Comparison of ENCODE assay signal across 1 cellular context in the genomic region with DNA sequence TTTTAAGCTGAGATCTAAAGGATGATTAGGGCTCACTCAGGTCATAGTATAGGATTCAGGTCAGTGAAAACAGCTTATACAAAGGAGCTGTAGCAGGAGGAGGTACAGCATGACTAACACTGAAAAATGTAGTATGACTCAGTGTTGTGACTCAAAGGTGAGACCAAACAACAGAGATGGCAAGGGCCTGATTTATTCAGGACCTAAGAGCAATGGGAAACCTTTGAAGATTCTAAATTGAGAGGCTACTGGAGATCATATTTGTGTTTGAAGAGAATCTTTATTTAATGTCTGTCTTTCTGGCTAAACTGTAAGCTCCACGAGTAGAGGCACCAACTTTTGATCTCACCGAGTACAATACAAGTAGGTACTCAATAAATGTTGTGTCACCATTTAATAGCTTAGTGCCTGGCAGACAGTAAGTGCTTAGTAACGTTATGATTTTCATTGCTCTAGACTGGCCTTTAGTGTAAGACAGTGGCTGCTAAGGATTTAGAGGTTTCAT.
TF ChIP-seq lines count a peak whose summit lies in the region.

No MANE protein-coding gene starts in this region.

TF ChIP-seq in HepG2, 621 proteins besides CTCF, POLR2A, EP300 and RAD21 (continued from another document and continues in another):
- TF ChIP-seq, protein P1, sequence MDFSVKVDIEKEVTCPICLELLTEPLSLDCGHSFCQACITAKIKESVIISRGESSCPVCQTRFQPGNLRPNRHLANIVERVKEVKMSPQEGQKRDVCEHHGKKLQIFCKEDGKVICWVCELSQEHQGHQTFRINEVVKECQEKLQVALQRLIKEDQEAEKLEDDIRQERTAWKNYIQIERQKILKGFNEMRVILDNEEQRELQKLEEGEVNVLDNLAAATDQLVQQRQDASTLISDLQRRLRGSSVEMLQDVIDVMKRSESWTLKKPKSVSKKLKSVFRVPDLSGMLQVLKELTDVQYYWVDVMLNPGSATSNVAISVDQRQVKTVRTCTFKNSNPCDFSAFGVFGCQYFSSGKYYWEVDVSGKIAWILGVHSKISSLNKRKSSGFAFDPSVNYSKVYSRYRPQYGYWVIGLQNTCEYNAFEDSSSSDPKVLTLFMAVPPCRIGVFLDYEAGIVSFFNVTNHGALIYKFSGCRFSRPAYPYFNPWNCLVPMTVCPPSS (IDR thresholded peaks at IDR 0.05), result no peak
- TF ChIP-seq MAFF (IDR thresholded peaks at IDR 0.05; ENCODE audit: low read depth, low read length) (peak; percentile 20; the same call in 1 of the 2 replicates), TCF12 (IDR thresholded peaks at IDR 0.05) (no peak), TCF12 (CRISPR knock-in tag; IDR thresholded peaks at IDR 0.05) (0 out of 2 replicates have a peak, but pooled peaks have one; percentile 47), TEAD3 (CRISPR knock-in tag; optimal IDR thresholded peaks at IDR 0.05; ENCODE audit: borderline replicate concordance) (peak; percentile 93), MTF2 (CRISPR knock-in tag; IDR thresholded peaks at IDR 0.05; ENCODE audit: borderline replicate concordance) (no peak), ZNF296 (CRISPR knock-in tag; conservative IDR thresholded peaks at IDR 0.05) (no peak), HDAC2 (CRISPR knock-in tag; IDR thresholded peaks at IDR 0.05) (peak; percentile 48; the same call in 1 of the 2 replicates), CAMTA2 (CRISPR knock-in tag; IDR thresholded peaks at IDR 0.05; ENCODE audit: borderline replicate concordance) (no peak), THAP11 (CRISPR knock-in tag; IDR thresholded peaks at IDR 0.05) (peak; percentile 44; the same call in 1 of the 2 replicates), BORCS8-MEF2B (CRISPR knock-in tag; IDR thresholded peaks at IDR 0.05) (no peak), ISL2 (CRISPR knock-in tag; IDR thresholded peaks at IDR 0.05) (peak; percentile 81), ETV5 (CRISPR knock-in tag; IDR thresholded peaks at IDR 0.05; ENCODE audit: borderline replicate concordance) (peak; percentile 49; the same call in 1 of the 2 replicates), ZNF3 (CRISPR knock-in tag; IDR thresholded peaks at IDR 0.05) (peak; percentile 79; the same call in 1 of the 2 replicates), HNF4G (IDR thresholded peaks at IDR 0.05; ENCODE audit: borderline replicate concordance, low read depth, low read length) (peak; percentile 41; the same call in 1 of the 2 replicates), HNF4G (CRISPR knock-in tag; IDR thresholded peaks at IDR 0.05; ENCODE audit: borderline replicate concordance, low read depth) (no peak), POGZ (CRISPR knock-in tag; IDR thresholded peaks at IDR 0.05) (peak; percentile 47), ZNF333 (CRISPR knock-in tag; IDR thresholded peaks at IDR 0.05; ENCODE audit: borderline replicate concordance) (no peak), TBX3 (IDR thresholded peaks at IDR 0.05; ENCODE audit: borderline replicate concordance) (peak; percentile 79; the same call in 1 of the 2 replicates), HOXA3 (CRISPR knock-in tag; IDR thresholded peaks at IDR 0.05) (peak; percentile 32; the same call in 1 of the 2 replicates), GFI1 (CRISPR knock-in tag; IDR thresholded peaks at IDR 0.05; ENCODE audit: borderline replicate concordance) (peak; percentile 79), RNF2 (conservative IDR thresholded peaks at IDR 0.05; ENCODE audit: low read depth) (no peak), FOXP1 (IDR thresholded peaks at IDR 0.05) (peak; percentile 34; the same call in 1 of the 2 replicates), FOXP1 (CRISPR knock-in tag; IDR thresholded peaks at IDR 0.05) (peak; percentile 93), CBFB (CRISPR knock-in tag; IDR thresholded peaks at IDR 0.05) (no peak), ZNF331 (CRISPR knock-in tag; IDR thresholded peaks at IDR 0.05) (peak; percentile 49; the same call in 1 of the 2 replicates), ARNTL (CRISPR knock-in tag; IDR thresholded peaks at IDR 0.05) (0 out of 2 replicates have a peak, but pooled peaks have one; percentile 28), JUN (CRISPR knock-in tag; IDR thresholded peaks at IDR 0.05) (peak; percentile 94), NCOA2 (CRISPR knock-in tag; IDR thresholded peaks at IDR 0.05) (peak; percentile 77), SOX13 (IDR thresholded peaks at IDR 0.05) (no peak), SOX13 (CRISPR knock-in tag; conservative IDR thresholded peaks at IDR 0.05 in 1 of 2, IDR thresholded peaks at IDR 0.05 in 1 of 2) (peak in 1 of 2 experiments; percentile 86; a peak in 2 of 4 replicates), DNMT3B (CRISPR knock-in tag; conservative IDR thresholded peaks at IDR 0.05) (0 out of 2 replicates have a peak, but pooled peaks have one; percentile 32), MTA3 (CRISPR knock-in tag; IDR thresholded peaks at IDR 0.05) (no peak), NCOR1 (IDR thresholded peaks at IDR 0.05; ENCODE audit: borderline replicate concordance, low read length) (peak; percentile 53; the same call in 1 of the 2 replicates), HNF4A (CRISPR knock-in tag; IDR thresholded peaks at IDR 0.05) (peak; percentile 49; the same call in 1 of the 2 replicates), MIER3 (CRISPR knock-in tag; IDR thresholded peaks at IDR 0.05; ENCODE audit: borderline replicate concordance) (peak; percentile 68; the same call in 1 of the 2 replicates), ZNF792 (CRISPR knock-in tag; IDR thresholded peaks at IDR 0.05) (0 out of 2 replicates have a peak, but pooled peaks have one; percentile 16), CREM (IDR thresholded peaks at IDR 0.05) (peak; percentile 71), CREM (CRISPR knock-in tag; IDR thresholded peaks at IDR 0.05) (no peak), ELF1 (CRISPR knock-in tag; IDR thresholded peaks at IDR 0.05) (0 out of 2 replicates have a peak, but pooled peaks have one; percentile 39), FOXA3 (CRISPR knock-in tag; IDR thresholded peaks at IDR 0.05) (peak; percentile 78), ZNF335 (CRISPR knock-in tag; IDR thresholded peaks at IDR 0.05) (0 out of 2 replicates have a peak, but pooled peaks have one; percentile 49), SIX1 (CRISPR knock-in tag; IDR thresholded peaks at IDR 0.05; ENCODE audit: borderline replicate concordance) (peak; percentile 65; the same call in 1 of the 2 replicates)
- TF ChIP-seq, protein P2, sequence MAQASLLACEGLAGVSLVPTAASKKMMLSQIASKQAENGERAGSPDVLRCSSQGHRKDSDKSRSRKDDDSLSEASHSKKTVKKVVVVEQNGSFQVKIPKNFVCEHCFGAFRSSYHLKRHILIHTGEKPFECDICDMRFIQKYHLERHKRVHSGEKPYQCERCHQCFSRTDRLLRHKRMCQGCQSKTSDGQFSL (CRISPR knock-in tag; IDR thresholded peaks at IDR 0.05), result no peak
- TF ChIP-seq, protein P3, sequence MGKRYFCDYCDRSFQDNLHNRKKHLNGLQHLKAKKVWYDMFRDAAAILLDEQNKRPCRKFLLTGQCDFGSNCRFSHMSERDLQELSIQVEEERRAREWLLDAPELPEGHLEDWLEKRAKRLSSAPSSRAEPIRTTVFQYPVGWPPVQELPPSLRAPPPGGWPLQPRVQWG (CRISPR knock-in tag; IDR thresholded peaks at IDR 0.05; ENCODE audit: borderline replicate concordance, low read depth), result no peak
- TF ChIP-seq, protein P4, sequence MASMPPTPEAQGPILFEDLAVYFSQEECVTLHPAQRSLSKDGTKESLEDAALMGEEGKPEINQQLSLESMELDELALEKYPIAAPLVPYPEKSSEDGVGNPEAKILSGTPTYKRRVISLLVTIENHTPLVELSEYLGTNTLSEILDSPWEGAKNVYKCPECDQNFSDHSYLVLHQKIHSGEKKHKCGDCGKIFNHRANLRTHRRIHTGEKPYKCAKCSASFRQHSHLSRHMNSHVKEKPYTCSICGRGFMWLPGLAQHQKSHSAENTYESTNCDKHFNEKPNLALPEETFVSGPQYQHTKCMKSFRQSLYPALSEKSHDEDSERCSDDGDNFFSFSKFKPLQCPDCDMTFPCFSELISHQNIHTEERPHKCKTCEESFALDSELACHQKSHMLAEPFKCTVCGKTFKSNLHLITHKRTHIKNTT (CRISPR knock-in tag; IDR thresholded peaks at IDR 0.05), result no peak
- TF ChIP-seq, protein P5, sequence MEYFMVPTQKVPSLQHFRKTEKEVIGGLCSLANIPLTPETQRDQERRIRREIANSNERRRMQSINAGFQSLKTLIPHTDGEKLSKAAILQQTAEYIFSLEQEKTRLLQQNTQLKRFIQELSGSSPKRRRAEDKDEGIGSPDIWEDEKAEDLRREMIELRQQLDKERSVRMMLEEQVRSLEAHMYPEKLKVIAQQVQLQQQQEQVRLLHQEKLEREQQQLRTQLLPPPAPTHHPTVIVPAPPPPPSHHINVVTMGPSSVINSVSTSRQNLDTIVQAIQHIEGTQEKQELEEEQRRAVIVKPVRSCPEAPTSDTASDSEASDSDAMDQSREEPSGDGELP (IDR thresholded peaks at IDR 0.05; ENCODE audit: borderline replicate concordance, low read depth), result peak; percentile 33; the same call in 1 of the 2 replicates
- TF ChIP-seq, protein P6, sequence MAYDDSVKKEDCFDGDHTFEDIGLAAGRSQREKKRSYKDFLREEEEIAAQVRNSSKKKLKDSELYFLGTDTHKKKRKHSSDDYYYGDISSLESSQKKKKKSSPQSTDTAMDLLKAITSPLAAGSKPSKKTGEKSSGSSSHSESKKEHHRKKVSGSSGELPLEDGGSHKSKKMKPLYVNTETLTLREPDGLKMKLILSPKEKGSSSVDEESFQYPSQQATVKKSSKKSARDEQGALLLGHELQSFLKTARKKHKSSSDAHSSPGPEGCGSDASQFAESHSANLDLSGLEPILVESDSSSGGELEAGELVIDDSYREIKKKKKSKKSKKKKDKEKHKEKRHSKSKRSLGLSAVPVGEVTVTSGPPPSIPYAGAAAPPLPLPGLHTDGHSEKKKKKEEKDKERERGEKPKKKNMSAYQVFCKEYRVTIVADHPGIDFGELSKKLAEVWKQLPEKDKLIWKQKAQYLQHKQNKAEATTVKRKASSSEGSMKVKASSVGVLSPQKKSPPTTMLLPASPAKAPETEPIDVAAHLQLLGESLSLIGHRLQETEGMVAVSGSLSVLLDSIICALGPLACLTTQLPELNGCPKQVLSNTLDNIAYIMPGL (CRISPR knock-in tag; IDR thresholded peaks at IDR 0.05; ENCODE audit: borderline replicate concordance in 1 of 2, low read depth in 1 of 2), result peak in 1 of 2 experiments; percentile 35; a peak in 1 of 4 replicates
- TF ChIP-seq, protein P7, sequence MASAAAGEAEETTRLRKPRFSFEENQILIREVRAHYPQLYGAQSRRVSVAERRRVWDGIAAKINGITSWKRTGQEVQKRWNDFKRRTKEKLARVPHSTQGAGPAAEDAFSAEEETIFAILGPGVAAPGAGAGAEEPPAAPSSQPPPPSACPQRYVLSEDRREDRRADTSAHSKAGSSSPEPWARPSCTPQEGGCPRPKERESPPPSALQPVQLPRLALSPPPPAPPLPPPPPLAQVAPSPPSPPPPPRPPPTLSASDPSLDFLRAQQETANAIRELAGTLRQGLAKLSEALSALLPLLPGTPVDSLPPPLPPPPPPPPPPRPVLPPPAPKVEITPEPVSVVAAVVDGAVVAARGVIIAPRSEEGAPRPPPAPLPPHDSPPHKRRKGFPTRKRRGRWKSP (CRISPR knock-in tag; IDR thresholded peaks at IDR 0.05), result no peak
- TF ChIP-seq, protein P8, sequence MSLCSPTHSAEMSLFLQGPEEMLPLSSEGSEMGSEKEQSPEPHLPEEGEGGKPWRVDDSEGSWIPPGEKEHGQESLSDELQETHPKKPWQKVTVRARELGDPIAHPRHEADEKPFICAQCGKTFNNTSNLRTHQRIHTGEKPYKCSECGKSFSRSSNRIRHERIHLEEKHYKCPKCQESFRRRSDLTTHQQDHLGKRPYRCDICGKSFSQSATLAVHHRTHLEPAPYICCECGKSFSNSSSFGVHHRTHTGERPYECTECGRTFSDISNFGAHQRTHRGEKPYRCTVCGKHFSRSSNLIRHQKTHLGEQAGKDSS (CRISPR knock-in tag; IDR thresholded peaks at IDR 0.05; ENCODE audit: borderline replicate concordance, low read depth), result 0 out of 2 replicates have a peak, but pooled peaks have one; percentile 30
- TF ChIP-seq, protein P9, sequence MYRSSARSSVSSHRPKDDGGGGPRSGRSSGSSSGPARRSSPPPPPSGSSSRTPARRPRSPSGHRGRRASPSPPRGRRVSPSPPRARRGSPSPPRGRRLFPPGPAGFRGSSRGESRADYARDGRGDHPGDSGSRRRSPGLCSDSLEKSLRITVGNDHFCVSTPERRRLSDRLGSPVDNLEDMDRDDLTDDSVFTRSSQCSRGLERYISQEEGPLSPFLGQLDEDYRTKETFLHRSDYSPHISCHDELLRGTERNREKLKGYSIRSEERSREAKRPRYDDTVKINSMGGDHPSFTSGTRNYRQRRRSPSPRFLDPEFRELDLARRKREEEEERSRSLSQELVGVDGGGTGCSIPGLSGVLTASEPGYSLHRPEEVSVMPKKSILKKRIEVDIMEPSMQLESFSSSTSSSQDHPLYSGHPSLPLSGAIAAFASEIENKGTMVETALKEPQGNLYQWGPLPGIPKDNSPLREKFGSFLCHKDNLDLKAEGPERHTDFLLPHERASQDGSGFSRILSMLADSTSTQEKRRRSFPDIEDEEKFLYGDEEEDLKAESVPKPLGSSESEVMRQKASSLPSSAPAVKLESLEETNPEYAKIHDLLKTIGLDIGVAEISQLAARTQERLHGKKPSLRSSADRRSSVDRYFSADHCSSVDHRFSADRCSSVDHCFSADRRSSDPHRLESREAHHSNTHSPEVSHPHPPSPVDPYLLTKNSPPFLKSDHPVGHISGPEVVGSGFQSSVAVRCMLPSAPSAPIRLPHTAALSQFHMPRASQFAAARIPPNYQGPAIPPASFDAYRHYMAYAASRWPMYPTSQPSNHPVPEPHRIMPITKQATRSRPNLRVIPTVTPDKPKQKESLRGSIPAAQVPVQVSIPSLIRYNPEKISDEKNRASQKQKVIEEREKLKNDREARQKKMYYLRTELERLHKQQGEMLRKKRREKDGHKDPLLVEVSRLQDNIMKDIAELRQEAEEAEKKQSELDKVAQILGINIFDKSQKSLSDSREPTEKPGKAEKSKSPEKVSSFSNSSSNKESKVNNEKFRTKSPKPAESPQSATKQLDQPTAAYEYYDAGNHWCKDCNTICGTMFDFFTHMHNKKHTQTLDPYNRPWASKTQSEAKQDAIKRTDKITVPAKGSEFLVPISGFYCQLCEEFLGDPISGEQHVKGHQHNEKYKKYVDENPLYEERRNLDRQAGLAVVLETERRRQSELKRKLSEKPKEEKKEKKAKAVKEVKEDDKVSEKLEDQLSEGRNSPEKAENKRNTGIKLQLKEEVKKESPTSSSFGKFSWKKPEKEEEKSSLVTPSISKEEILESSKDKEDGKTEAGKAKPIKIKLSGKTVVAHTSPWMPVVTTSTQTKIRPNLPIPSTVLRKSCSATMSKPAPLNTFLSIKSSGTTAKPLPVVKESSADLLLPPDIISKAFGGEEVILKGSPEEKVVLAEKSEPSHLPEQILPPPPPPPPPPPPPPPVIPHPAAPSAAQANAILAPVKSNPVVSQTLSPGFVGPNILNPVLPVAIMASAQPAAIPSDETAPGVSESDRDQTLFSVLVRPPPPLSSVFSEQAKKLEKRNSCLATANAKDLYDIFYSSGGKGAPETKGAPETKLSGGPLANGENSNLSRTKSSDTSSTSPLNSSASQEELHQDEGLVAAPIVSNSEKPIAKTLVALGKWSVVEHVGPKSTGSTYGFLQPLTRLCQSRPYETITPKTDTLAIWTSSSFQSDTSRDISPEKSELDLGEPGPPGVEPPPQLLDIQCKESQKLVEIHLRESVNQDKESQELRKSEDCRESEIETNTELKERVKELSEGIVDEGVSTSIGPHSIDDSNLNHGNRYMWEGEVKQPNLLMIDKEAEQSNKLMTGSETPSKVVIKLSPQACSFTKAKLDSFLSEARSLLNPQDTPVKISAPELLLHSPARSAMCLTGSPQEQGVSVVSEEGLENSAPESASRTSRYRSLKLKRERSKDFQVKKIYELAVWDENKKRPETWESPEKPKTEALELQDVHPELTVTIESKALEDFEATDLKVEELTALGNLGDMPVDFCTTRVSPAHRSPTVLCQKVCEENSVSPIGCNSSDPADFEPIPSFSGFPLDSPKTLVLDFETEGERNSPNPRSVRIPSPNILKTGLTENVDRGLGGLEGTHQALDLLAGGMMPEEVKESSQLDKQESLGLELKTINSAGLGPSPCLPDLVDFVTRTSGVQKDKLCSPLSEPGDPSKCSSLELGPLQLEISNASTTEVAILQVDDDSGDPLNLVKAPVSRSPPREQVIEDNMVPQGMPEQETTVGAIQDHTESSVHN (CRISPR knock-in tag; IDR thresholded peaks at IDR 0.05), result no peak
